10 cellular contexts compared by ENCODE assay signal in genomic region chr3:10321630-10322354, GRCh38. TPM values are rescaled to one million over a fixed set of nuclear protein-coding genes. Genes with fewer than 3 reads are reported as not detected.
A peak's percentile ranks its signal among the peaks of the same experiment; 100 is the strongest.
DNase-seq lines count a peak whose midpoint lies in the region; ATAC-seq and TF ChIP-seq lines count a peak whose summit lies in the region.
"Had no signal": no experiment of that assay in that cellular context is flagged by ENCODE, and none has a peak within 500 bp of the region (broad histone marks: within the 10 kb centered on the region; RNA-seq: fewer than 3 reads in every experiment).

No MANE protein-coding gene starts in this region.

- POLR2A ChIA-PET in CD4-positive, alpha-beta memory T cell (lab: Charles Lee; ENCODE audit: partially characterized antibody), result interaction anchor here (1.0 to 2.9 kb wide), 13 partner anchors 9 to 959 kb away, joined by 3 to 31 read pairs (median 4); partner anchors contain the start of genes ARPC4, CRELD1, PRRT3 and TADA3

- peak overlapping the region in 1 of 2 donors; percentile 95 for H3K4me3 ChIP-seq in CD4-positive, alpha-beta memory T cell (ENCODE audit: low read length in 2 of 2)
- H3K4me3 ChIP-seq in OCI-LY3 (ENCODE audit: low read length) (peak overlapping the region; percentile 96; the same call in 1 of the 2 replicates), coronary artery (peak overlapping the region; percentile 95)

- peaks cover 3 to 23% of the 10 kb centered on the region in 2 donors for H3K36me3 Mint-ChIP-seq in CD4-positive, alpha-beta memory T cell
- H3K36me3 Mint-ChIP-seq in osteocyte (ENCODE audit: unreplicated experiment), result peaks cover 9% of the 10 kb centered on the region

- peak overlapping the region in 6 of 7 donors; percentile 81 to 97 (median 92) for H3K27ac Mint-ChIP-seq in CD4-positive, alpha-beta memory T cell
- H3K27ac Mint-ChIP-seq in osteocyte (ENCODE audit: unreplicated experiment), result peak overlapping the region; percentile 96

- H3K9me3 ChIP-seq in CD4-positive, alpha-beta memory T cell (ENCODE audit: control insufficient read depth in 1 of 2, low read length in 2 of 2), result no peaks in the 10 kb centered on the region
- no peaks in the 10 kb centered on the region for H3K9me3 ChIP-seq in OCI-LY3 (ENCODE audit: insufficient read depth, low read length)

- peaks cover 0 to 2% (median 0%) of the 10 kb centered on the region in 8 donors for H3K9me3 Mint-ChIP-seq in CD4-positive, alpha-beta memory T cell
- no peaks in the 10 kb centered on the region for H3K9me3 Mint-ChIP-seq in osteocyte (ENCODE audit: unreplicated experiment)

- H3K36me3 ChIP-seq in CD4-positive, alpha-beta memory T cell (ENCODE audit: insufficient read depth, low read length), result peaks cover 22% of the 10 kb centered on the region
- H3K36me3 ChIP-seq in OCI-LY3 (replicated peaks; ENCODE audit: low read depth, low read length), result peaks cover 22% of the 10 kb centered on the region

- H3K27ac ChIP-seq in CD4-positive, alpha-beta memory T cell (ENCODE audit: low read depth, low read length), result peak overlapping the region; percentile 95
- H3K27ac ChIP-seq in OCI-LY3 (ENCODE audit: low read length) (no peak overlapping the region), coronary artery (no peak overlapping the region)

- no peak overlapping the region; the same call in 1 of the 2 replicates for H2AFZ ChIP-seq in OCI-LY3 (ENCODE audit: low read depth, low read length)

- H3K4me1 Mint-ChIP-seq in CD4-positive, alpha-beta memory T cell, result peaks cover 18 to 42% (median 29%) of the 10 kb centered on the region in 4 donors
- peaks cover 18% of the 10 kb centered on the region for H3K4me1 Mint-ChIP-seq in osteocyte (ENCODE audit: unreplicated experiment)

- H3K27me3 Mint-ChIP-seq in CD4-positive, alpha-beta memory T cell, result peaks cover under 1 to 4% of the 10 kb centered on the region in 2 donors
- H3K27me3 Mint-ChIP-seq in osteocyte (ENCODE audit: unreplicated experiment), result peaks cover 27% of the 10 kb centered on the region

- peaks cover 28% of the 10 kb centered on the region for H3K4me1 ChIP-seq in CD4-positive, alpha-beta memory T cell (ENCODE audit: insufficient read depth, low read length)
- peaks cover 9% of the 10 kb centered on the region for H3K4me1 ChIP-seq in OCI-LY3 (ENCODE audit: low read length)

- H3K9ac ChIP-seq in OCI-LY3 (ENCODE audit: low read length), result no peak overlapping the region

- intact Hi-C loops in CD4-positive, alpha-beta memory T cell (cut with micrococcal nuclease), result loop anchor here (1.0 to 5.0 kb wide), 9 partner anchors 73 to 1359 kb away; partner anchors contain the start of genes ARPC4, BRK1, BRPF1 and CRELD1

- no peak for ATAC-seq in GM19324 (IDR thresholded peaks at IDR 0.05; ENCODE audit: low FRiP score, unreplicated experiment)
- ATAC-seq in HG03354 (IDR thresholded peaks at IDR 0.05; ENCODE audit: poor library complexity, severe bottlenecking, unreplicated experiment), result no peak

- TF ChIP-seq CTCF in OCI-LY3 (IDR thresholded peaks at IDR 0.05; ENCODE audit: low read depth, low read length), result no peak
- no peak for TF ChIP-seq CTCF in coronary artery (IDR thresholded peaks at IDR 0.05)
- TF ChIP-seq CTCF in osteocyte (IDR thresholded peaks at IDR 0.05), result no peak

- H3K79me2 ChIP-seq in OCI-LY3 (ENCODE audit: low read length), result peaks cover 40% of the 10 kb centered on the region

- DNase-seq in CD4-positive, alpha-beta memory T cell, result no peak
- DNase-seq in coronary artery (ENCODE audit: low spot score) (peak; percentile 70), osteocyte (ENCODE audit: extremely low spot score, unreplicated experiment) (no peak), GM19238 (ENCODE audit: insufficient read length, low spot score) (no peak)
- DNase-seq in stimulated activated CD4-positive, alpha-beta T cell treated with anti-CD3 and anti-CD28 coated beads, Interleukin-4, amount 100 ng/mL, for 24 hours, result no peak

- H3K4me3 Mint-ChIP-seq in CD4-positive, alpha-beta memory T cell, result peak overlapping the region; percentile 89 to 94 (median 92)
- peak overlapping the region; percentile 92 for H3K4me3 Mint-ChIP-seq in osteocyte (ENCODE audit: unreplicated experiment)

- CTCF ChIA-PET in CD4-positive, alpha-beta memory T cell (lab: Charles Lee; ENCODE audit: partially characterized antibody), result interaction anchor here (0.6 to 3.0 kb wide), 12 partner anchors 13 to 673 kb away, joined by 3 to 25 read pairs (median 3); partner anchors contain the start of genes CRELD1, JAGN1 and MTMR14

- peaks cover 12% of the 10 kb centered on the region; the same call in 1 of the 2 replicates for H4K20me1 ChIP-seq in OCI-LY3 (ENCODE audit: insufficient read depth, low read length)

- no peak overlapping the region for H3K4me2 ChIP-seq in OCI-LY3 (ENCODE audit: low read length)

- H3K27me3 ChIP-seq in CD4-positive, alpha-beta memory T cell (ENCODE audit: insufficient read depth, low read length), result peaks cover 4% of the 10 kb centered on the region
- peaks cover 8% of the 10 kb centered on the region for H3K27me3 ChIP-seq in OCI-LY3 (ENCODE audit: low read depth, low read length)

RNA-seq across cellular contexts. Expression of gene SEC13, which starts 0.9 kb away (rescaled TPM):
- 10 to 100 TPM; 64.1 to 67.9 TPM for total RNA-seq in CD4-positive, alpha-beta memory T cell
- polyA plus RNA-seq in CD4-positive, alpha-beta memory T cell, result 100 to 1,000 TPM; 131 to 155 TPM
- total RNA-seq in osteocyte, result 157 and 161 TPM in 2 replicates

RNA-seq across cellular contexts. Expression of gene GHRL, which starts 29.0 kb away (rescaled TPM):
- total RNA-seq in CD4-positive, alpha-beta memory T cell, result 1 to 10 TPM in 1 of 2 experiments, not detected in 1; 1.1 TPM
- polyA plus RNA-seq in CD4-positive, alpha-beta memory T cell, result under 1 TPM in 1 of 2 donors, not detected in 1; 0.75 TPM
- total RNA-seq in osteocyte, result 0.59 and 0.91 TPM in 2 replicates
- total RNA-seq: fibroblast of villous mesenchyme, NCI-H460 had no signal
